In genomic region chr2:86719637-86720540, GRCh38 we compare ENCODE assay signal across 8 cellular contexts. TPM values are rescaled to one million over a fixed set of nuclear protein-coding genes. Genes with fewer than 3 reads are reported as not detected.
A peak's percentile ranks its signal among the peaks of the same experiment; 100 is the strongest.
DNase-seq lines count a peak whose midpoint lies in the region; ATAC-seq, FAIRE-seq and TF ChIP-seq lines count a peak whose summit lies in the region.
"Not testable (repeated sequence)": the region's sequence is repeated elsewhere in the genome, so short reads cannot be mapped to it uniquely, and the experiment has no call there.

A gene with protein sequence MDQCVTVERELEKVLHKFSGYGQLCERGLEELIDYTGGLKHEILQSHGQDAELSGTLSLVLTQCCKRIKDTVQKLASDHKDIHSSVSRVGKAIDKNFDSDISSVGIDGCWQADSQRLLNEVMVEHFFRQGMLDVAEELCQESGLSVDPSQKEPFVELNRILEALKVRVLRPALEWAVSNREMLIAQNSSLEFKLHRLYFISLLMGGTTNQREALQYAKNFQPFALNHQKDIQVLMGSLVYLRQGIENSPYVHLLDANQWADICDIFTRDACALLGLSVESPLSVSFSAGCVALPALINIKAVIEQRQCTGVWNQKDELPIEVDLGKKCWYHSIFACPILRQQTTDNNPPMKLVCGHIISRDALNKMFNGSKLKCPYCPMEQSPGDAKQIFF (plus strand): TSS chr2:86720291. CDS start chr2:86720668, 377 bp downstream.

- WGBS in smooth muscle cell (ENCODE audit: low lambda C conversion rate), result 1% methylated on average over 44 of the region's 95 CpGs

- ATAC-seq in GM18873 (IDR thresholded peaks at IDR 0.05; ENCODE audit: low FRiP score, unreplicated experiment), result peak; percentile 91
- ATAC-seq in HG03139 (IDR thresholded peaks at IDR 0.05; ENCODE audit: unreplicated experiment), result peak; percentile 91

- H4K20me1 ChIP-seq in smooth muscle cell (ENCODE audit: low read depth), result not testable (repeated sequence)

- H3K27me3 ChIP-seq in AG04450 (ENCODE audit: control insufficient read depth, insufficient read depth, low read length); smooth muscle cell (ENCODE audit: low read depth): not testable (repeated sequence)

- DNase-seq in AG04450 (ENCODE audit: low read depth, low spot score) (peak; percentile 72), NCI-H446 treated with DMSO at 0.1 percent for 48 hours (lab: John Stamatoyannopoulos, UW) (peak; percentile 88), cerebellar cortex (ENCODE audit: low spot score) (peak; percentile 87), smooth muscle cell (lab: John Stamatoyannopoulos, UW; ENCODE audit: unreplicated experiment) (peak; percentile 75)
- peak; percentile 87 for DNase-seq in activated CD4-positive, alpha-beta T cell treated with anti-CD3 and anti-CD28 coated beads for 1 hour

- POLR2A ChIA-PET in AG04450 (lab: Yijun Ruan, JAX), result not testable (repeated sequence)

- H3K27ac ChIP-seq in AG04450 (ENCODE audit: low read depth, low read length) (peak within 1 kb of the TSS; percentile 85), smooth muscle cell (ENCODE audit: low read depth) (peak within 1 kb of the TSS; percentile 92)

- not testable (repeated sequence) for H3K4me1 ChIP-seq in smooth muscle cell (ENCODE audit: low read depth)

- not testable (repeated sequence) for TF ChIP-seq CTCF in AG04450 (IDR thresholded peaks at IDR 0.05; ENCODE audit: low read depth, low read length); smooth muscle cell (IDR thresholded peaks at IDR 0.05; ENCODE audit: borderline replicate concordance, insufficient read depth, poor library complexity, severe bottlenecking)

- H3K36me3 ChIP-seq in smooth muscle cell (ENCODE audit: low read depth), result not testable (repeated sequence)

- CTCF ChIA-PET in AG04450 (lab: Charles Lee), result not testable (repeated sequence)

- peak within 1 kb of the TSS; percentile 73 for H3K9ac ChIP-seq in smooth muscle cell (ENCODE audit: low read depth)

- peak; percentile 82 for FAIRE-seq in islet of Langerhans (lab: Jason Lieb, UNC)

- H2AFZ ChIP-seq in smooth muscle cell (ENCODE audit: low read depth), result peak within 1 kb of the TSS; percentile 66

- peak within 1 kb of the TSS; percentile 63 for H3K4me3 ChIP-seq in AG04450 (ENCODE audit: low read depth, low read length)
- H3K4me3 ChIP-seq in smooth muscle cell, result peak within 1 kb of the TSS; percentile 78

- not testable (repeated sequence) for H3F3A ChIP-seq in smooth muscle cell (ENCODE audit: low read depth)

- peak within 1 kb of the TSS; percentile 89 for H3K4me2 ChIP-seq in smooth muscle cell

- H3K79me2 ChIP-seq in smooth muscle cell (ENCODE audit: low read depth), result not testable (repeated sequence)

- not testable (repeated sequence) for H3K9me3 ChIP-seq in AG04450 (ENCODE audit: control insufficient read depth, insufficient read depth, low read length); smooth muscle cell (replicated peaks; ENCODE audit: low read depth)

RNA-seq across cellular contexts. Expression of the gene that starts here (rescaled TPM):
- polyA plus RNA-seq in AG04450 (2011; rRNA removed) (15.2 and 19.1 TPM in 2 replicates), smooth muscle cell (6.0 and 6.9 TPM in 2 replicates)
- 27.7 and 32.3 TPM in 2 replicates for polyA minus RNA-seq in AG04450 (2011; rRNA and poly(A)+ RNA removed)
- total RNA-seq in smooth muscle cell, result 21.8 and 26.8 TPM in 2 replicates

Comparison
In these comparisons a context has a peak if more than half of its experiments do, and no peak if none do; other contexts are left out.
1. Peak in every context shown above with its lines: DNase-seq, ATAC-seq, H3K4me3 ChIP-seq and H3K27ac ChIP-seq.